Comparison of ENCODE assay signal across 2 cellular contexts in genomic region chr3:106423321-106424225, GRCh38.
TF ChIP-seq lines count a peak whose summit lies in the region.

No MANE protein-coding gene starts in this region.

TF ChIP-seq in GM12878, 131 proteins besides CTCF, POLR2A, EP300 and RAD21 (continued from another document and continues in another):
- TF ChIP-seq CEBPZ (IDR thresholded peaks at IDR 0.05; ENCODE audit: low read depth, low read length) (no peak), FOXM1 (IDR thresholded peaks at IDR 0.05; ENCODE audit: low read depth, low read length) (peak; percentile 44; the same call in 1 of the 2 replicates), EZH2 (IDR thresholded peaks at IDR 0.05; ENCODE audit: borderline replicate concordance, control insufficient read depth, low read depth, low read length) (no peak), BACH1 (IDR thresholded peaks at IDR 0.05; ENCODE audit: borderline replicate concordance) (no peak), ZBTB4 (CRISPR knock-in tag; IDR thresholded peaks at IDR 0.05) (no peak), POLR2AphosphoS5 (IDR thresholded peaks at IDR 0.05; ENCODE audit: low read length) (no peak), HDGF (IDR thresholded peaks at IDR 0.05) (no peak), ZNF217 (IDR thresholded peaks at IDR 0.05) (no peak), ATF7 (IDR thresholded peaks at IDR 0.05; ENCODE audit: low read depth) (no peak), EED (IDR thresholded peaks at IDR 0.05; ENCODE audit: low read depth) (peak; percentile 51; the same call in 1 of the 2 replicates), CUX1 (IDR thresholded peaks at IDR 0.05; ENCODE audit: insufficient replicate concordance, low read depth, low read length) (no peak)

TF ChIP-seq in GM23338, 12 proteins besides CTCF, POLR2A, EP300 and RAD21 (continued from another document):
- TF ChIP-seq ZNF462 (CRISPR knock-in tag; IDR thresholded peaks at IDR 0.05), result no peak
- no peak for TF ChIP-seq NANOG (IDR thresholded peaks at IDR 0.05; ENCODE audit: borderline replicate concordance)
- no peak for TF ChIP-seq ETS1 (IDR thresholded peaks at IDR 0.05)
- no peak for TF ChIP-seq ZNF331 (CRISPR knock-in tag; IDR thresholded peaks at IDR 0.05; ENCODE audit: low read depth)
- no peak for TF ChIP-seq REST (IDR thresholded peaks at IDR 0.05; ENCODE audit: unreplicated experiment)
- TF ChIP-seq EZH2 (IDR thresholded peaks at IDR 0.05; ENCODE audit: low read depth, unreplicated experiment), result no peak
- TF ChIP-seq POLR2AphosphoS5 (IDR thresholded peaks at IDR 0.05; ENCODE audit: low read depth), result no peak
